ENCODE assay signal across 32 cellular contexts in the genomic region with DNA sequence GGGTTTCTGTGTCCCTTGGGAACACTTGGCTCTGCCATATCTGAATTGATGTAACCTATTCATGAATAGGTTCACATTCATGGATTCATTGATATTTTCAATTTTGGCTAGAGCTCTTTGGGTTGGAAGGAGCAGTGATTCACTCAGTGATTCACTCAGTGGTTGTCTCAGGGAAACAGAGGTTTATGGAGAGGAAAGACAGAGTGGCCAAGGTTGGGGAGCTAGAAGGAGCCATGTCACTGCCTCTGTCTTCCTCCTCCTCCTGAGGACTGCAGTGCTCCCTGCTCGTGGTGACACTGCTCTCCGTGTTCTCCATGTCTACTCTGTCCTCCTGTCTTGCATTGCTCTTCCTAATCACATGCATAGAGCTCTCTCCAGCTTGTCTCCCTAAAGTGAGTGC. TPM values are rescaled to one million over a fixed set of nuclear protein-coding genes. Genes with fewer than 3 reads are reported as not detected.
DNase-seq lines count a peak whose midpoint lies in the region; TF ChIP-seq lines count a peak whose summit lies in the region.
"Had no signal": no experiment of that assay in that cellular context is flagged by ENCODE, and none has a peak within 500 bp of the region (broad histone marks: within the 10 kb centered on the region; RNA-seq: fewer than 3 reads in every experiment).

No MANE protein-coding gene starts in this region.

- peaks cover 15% of the 10 kb centered on the region for H3K79me2 ChIP-seq in osteoblast (ENCODE audit: insufficient read depth, low read length)

- H3K4me3 ChIP-seq in brain microvascular endothelial cell (ENCODE audit: low read depth, low read length) = no peak overlapping the region
- H3K4me3 ChIP-seq in osteoblast (ENCODE audit: insufficient read depth, low read length) = no peak overlapping the region
- H3K4me3 ChIP-seq: BLaER1 treated with 17β-estradiol and CSF1 and Interleukin-3, amounts not matched to agents 10 nM and 100 nM; cardiac muscle cell; colonic mucosa; GM23338; heart left ventricle; lower lobe of right lung; PC-9; right lobe of liver; stomach; tibial artery had no signal

- peaks cover 25% of the 10 kb centered on the region for H3K36me3 ChIP-seq in brain microvascular endothelial cell (replicated peaks)
- H3K36me3 ChIP-seq in osteoblast (ENCODE audit: insufficient read depth, low read length) = peaks cover 50% of the 10 kb centered on the region
- H3K36me3 ChIP-seq: cardiac muscle cell, colonic mucosa had no signal

- H3K27me3 ChIP-seq in brain microvascular endothelial cell (replicated peaks) (no peaks in the 10 kb centered on the region), osteoblast (ENCODE audit: insufficient read depth, low read length) (no peaks in the 10 kb centered on the region)
- H3K27me3 ChIP-seq: BLaER1 treated with 17β-estradiol and CSF1 and Interleukin-3, amounts not matched to agents 10 nM and 100 nM; cardiac muscle cell; colonic mucosa; heart left ventricle; neutrophil; right lobe of liver; stomach; tibial artery had no signal

- in situ Hi-C loops in brain microvascular endothelial cell (cut with HindIII; ENCODE audit: low pct_ligation_motif_present, low sequenced_read_pairs) = no loop called here

- no peak overlapping the region for H3K27ac ChIP-seq in brain microvascular endothelial cell
- H3K27ac ChIP-seq in osteoblast (ENCODE audit: low read depth, low read length) = peak overlapping the region; percentile 11
- H3K27ac ChIP-seq: BLaER1 treated with 17β-estradiol and CSF1 and Interleukin-3, amounts not matched to agents 10 nM and 100 nM; cardiac muscle cell; colonic mucosa; epithelial cell of prostate; heart left ventricle; lower lobe of right lung; neutrophil; PC-9; right lobe of liver; stomach; tibial artery had no signal

- no peak overlapping the region for H2AFZ ChIP-seq in osteoblast (ENCODE audit: low read length)
- H2AFZ ChIP-seq: GM23338, PC-9 had no signal

- H3K9me3 ChIP-seq in osteoblast (ENCODE audit: low read depth, low read length) = no peaks in the 10 kb centered on the region
- H3K9me3 ChIP-seq: BLaER1 treated with 17β-estradiol and CSF1 and Interleukin-3, amounts not matched to agents 10 nM and 100 nM; colonic mucosa; heart left ventricle; lower lobe of right lung; neutrophil; right lobe of liver; stomach; tibial artery had no signal

- no peak overlapping the region for H3K4me2 ChIP-seq in osteoblast (ENCODE audit: insufficient read depth, low read length)
- H3K4me2 ChIP-seq: BLaER1 treated with 17β-estradiol and CSF1 and Interleukin-3, amounts not matched to agents 10 nM and 100 nM; GM23338; PC-9 had no signal

- DNase-seq in EH (ENCODE audit: low read depth) = peak; percentile 24
- peak; percentile 2 for DNase-seq in HS-5 (ENCODE audit: low read depth)
- peak; percentile 12 for DNase-seq in brain microvascular endothelial cell
- peak; percentile 65 for DNase-seq in osteoblast (ENCODE audit: insufficient read length, low spot score, missing footprints)
- no peak for DNase-seq in inferior parietal cortex (ENCODE audit: extremely low spot score)
- DNase-seq in glomerular visceral epithelial cell (ENCODE audit: extremely low spot score) = no peak
- DNase-seq in iPS-NIHi11 (ENCODE audit: low spot score) = no peak
- DNase-seq: ACHN; activated CD4-positive, alpha-beta T cell treated with anti-CD3 and anti-CD28 coated beads for 1 hour; activated CD8-positive, alpha-beta T cell treated with anti-CD3 and anti-CD28 coated beads for 36 hours; colonic mucosa; effector CD8-positive, alpha-beta T cell; heart left ventricle; Kasumi-1; kidney glomerular epithelial cell; lower lobe of right lung; MV-4-11; naive thymus-derived CD4-positive, alpha-beta T cell; NCI-H1436; NCI-H2081; NCI-H526; NK-92 treated with Interleukin-12 subunit alpha and Interleukin-12 subunit beta, amount 100 ng/mL, for 24 hours; PC-9; right lobe of liver; stomach; T-helper 2 cell; tibial artery had no signal

- H3K4me1 ChIP-seq in osteoblast (ENCODE audit: insufficient read depth, low read length) = peaks cover 6% of the 10 kb centered on the region
- H3K4me1 ChIP-seq: BLaER1 treated with 17β-estradiol and CSF1 and Interleukin-3, amounts not matched to agents 10 nM and 100 nM; colonic mucosa; heart left ventricle; lower lobe of right lung; right lobe of liver; stomach; tibial artery had no signal

- TF ChIP-seq CTCF in brain microvascular endothelial cell (IDR thresholded peaks at IDR 0.05; ENCODE audit: low read depth, low read length, missing control alignments) (no peak), osteoblast (IDR thresholded peaks at IDR 0.05; ENCODE audit: extremely low read depth, low read depth, low read length) (no peak)

- H4K20me1 ChIP-seq in osteoblast (ENCODE audit: insufficient read depth, low read length) = peaks cover 8% of the 10 kb centered on the region
- H4K20me1 ChIP-seq: BLaER1 treated with 17β-estradiol and CSF1 and Interleukin-3, amounts not matched to agents 10 nM and 100 nM had no signal

RNA-seq across cellular contexts. Expression of a gene that starts 17.4 kb away (rescaled TPM):
- total RNA-seq in osteoblast = 38.0 and 40.7 TPM in 2 replicates

RNA-seq across cellular contexts. Expression of a gene that starts 29.0 kb away (rescaled TPM):
- 45.6 and 52.7 TPM in 2 replicates for total RNA-seq in osteoblast

RNA-seq across cellular contexts. Expression of a gene that starts 53.9 kb away (rescaled TPM):
- total RNA-seq in osteoblast = 3.5 and 4.0 TPM in 2 replicates

Comparison
In these comparisons a context has a peak if more than half of its experiments do, and no peak if none do; other contexts are left out.
1. DNase-seq: peak in EH (single experiment), HS-5 (single experiment), brain microvascular endothelial cell (single experiment) and osteoblast (single experiment); none in inferior parietal cortex (single experiment), glomerular visceral epithelial cell (single experiment) and iPS-NIHi11 (single experiment).